ENCODE assay signal across 30 cellular contexts in genomic region chr4:182201871-182202270, GRCh38. TPM values are rescaled to one million over a fixed set of nuclear protein-coding genes. Genes with fewer than 3 reads are reported as not detected.
"Had no signal": no experiment of that assay in that cellular context is flagged by ENCODE, and none has a peak within 500 bp of the region (broad histone marks: within the 10 kb centered on the region; RNA-seq: fewer than 3 reads in every experiment).

No MANE protein-coding gene starts in this region.

- H3K9ac ChIP-seq: KMS-11 had no signal

- H3K27ac Mint-ChIP-seq: activated CD4-positive, alpha-beta T cell treated with anti-CD3 and anti-CD28 coated beads, Interleukin-2, amount 10 ng/mL, durations not matched to agents 24 days and 14 days; activated naive CD4-positive, alpha-beta T cell treated with anti-CD3 and anti-CD28 coated beads for 36 hours; activated naive CD4-positive, alpha-beta T cell treated with anti-CD3 and anti-CD28 coated beads, Interleukin-2, amount 50 U/mL, for 72 hours; activated T-helper 1 cell treated with anti-CD3 and anti-CD28 coated beads, Interleukin-12 subunit alpha, Interleukin-12 subunit beta, Interleukin-2, Interleukin-4 antibody, amounts not matched to agents 30 ng/mL and 10 ng/mL and 1 ng/mL, durations not matched to agents 14 hours and 24 hours and 36 hours had no signal

- H3K4me1 ChIP-seq: adrenal gland, SJCRH30 had no signal

- H3K4me2 ChIP-seq: KMS-11 had no signal

- H3K36me3 ChIP-seq: adrenal gland, brain microvascular endothelial cell, SJCRH30 had no signal

- H3K4me3 Mint-ChIP-seq: activated CD4-positive, alpha-beta T cell treated with anti-CD3 and anti-CD28 coated beads, Interleukin-2, amount 10 ng/mL, durations not matched to agents 24 days and 14 days; activated naive CD4-positive, alpha-beta T cell treated with anti-CD3 and anti-CD28 coated beads for 36 hours; activated T-cell treated with anti-CD3 and anti-CD28 coated beads, Interleukin-2, amount 50 U/mL, for 4 hours; activated T-helper 1 cell treated with anti-CD3 and anti-CD28 coated beads, Interleukin-12 subunit alpha, Interleukin-12 subunit beta, Interleukin-2, Interleukin-4 antibody, amounts not matched to agents 30 ng/mL and 10 ng/mL and 1 ng/mL, durations not matched to agents 14 hours and 24 hours and 36 hours had no signal

- H3K36me3 Mint-ChIP-seq: activated naive CD4-positive, alpha-beta T cell treated with anti-CD3 and anti-CD28 coated beads, Interleukin-2, amount 50 U/mL, for 72 hours had no signal

- H3K27me3 Mint-ChIP-seq: activated CD4-positive, alpha-beta T cell treated with anti-CD3 and anti-CD28 coated beads, Interleukin-2, amount 10 ng/mL, durations not matched to agents 24 days and 14 days had no signal

- H3K4me3 ChIP-seq: adrenal gland, SJCRH30, SK-N-MC had no signal

- H3K27ac ChIP-seq: adrenal gland, brain microvascular endothelial cell, KMS-11, SJCRH30, SK-N-MC had no signal

- DNase-seq: activated CD4-positive, alpha-beta T cell treated with anti-CD3 and anti-CD28 coated beads, Interleukin-2, amount 10 ng/mL, durations not matched to agents 24 days and 14 days; activated CD4-positive, alpha-beta T cell treated with anti-CD3 and anti-CD28 coated beads, Interleukin-2, amount 50 U/mL, for 48 hours; activated CD8-positive, alpha-beta memory T cell treated with anti-CD3 and anti-CD28 coated beads, Interleukin-2, amount 50 U/mL, for 4 hours; activated gamma-delta T cell treated with Interleukin-2 at 50 U/mL for 16 hours; activated naive CD4-positive, alpha-beta T cell treated with anti-CD3 and anti-CD28 coated beads for 36 hours; activated T-cell treated with anti-CD3 and anti-CD28 coated beads for 4 hours; activated T-cell treated with anti-CD3 and anti-CD28 coated beads, Interleukin-2, amount 50 U/mL, for 4 hours; adrenal gland; brain microvascular endothelial cell; central memory CD4-positive, alpha-beta T cell; NCI-H1092 treated with DMSO at 0.1 percent for 48 hours; NCI-H1417; NCI-H146; NCI-H187; NCI-H2029 treated with DMSO at 0.1 percent for 48 hours; NCI-H2107; NCI-H226; NCI-H446 treated with DMSO at 0.1 percent for 48 hours; NCI-H524; NCI-H69; SHP77; SJCRH30; T1000 had no signal

- ATAC-seq: activated naive CD4-positive, alpha-beta T cell treated with anti-CD3 and anti-CD28 coated beads, Interleukin-2, amount 50 U/mL, for 72 hours; activated T-cell treated with anti-CD3 and anti-CD28 coated beads, Interleukin-2, amount 50 U/mL, for 4 hours; Panc1 had no signal

- H3K27me3 ChIP-seq: adrenal gland, brain microvascular endothelial cell, SJCRH30 had no signal

- H3K9me3 ChIP-seq: adrenal gland, SJCRH30 had no signal

- H3K9me3 Mint-ChIP-seq: activated CD4-positive, alpha-beta T cell treated with anti-CD3 and anti-CD28 coated beads, Interleukin-2, amount 10 ng/mL, durations not matched to agents 24 days and 14 days; activated naive CD4-positive, alpha-beta T cell treated with anti-CD3 and anti-CD28 coated beads for 36 hours; activated T-cell treated with anti-CD3 and anti-CD28 coated beads, Interleukin-2, amount 50 U/mL, for 4 hours; activated T-helper 1 cell treated with anti-CD3 and anti-CD28 coated beads, Interleukin-12 subunit alpha, Interleukin-12 subunit beta, Interleukin-2, Interleukin-4 antibody, amounts not matched to agents 30 ng/mL and 10 ng/mL and 1 ng/mL, durations not matched to agents 14 hours and 24 hours and 36 hours had no signal

- H3K4me1 Mint-ChIP-seq: activated CD4-positive, alpha-beta T cell treated with anti-CD3 and anti-CD28 coated beads, Interleukin-2, amount 10 ng/mL, durations not matched to agents 24 days and 14 days had no signal

RNA-seq across cellular contexts. Expression of gene TENM3, which starts 41.3 kb away (rescaled TPM):
- total RNA-seq: activated CD4-positive, alpha-beta T cell treated with anti-CD3 and anti-CD28 coated beads, Interleukin-2, amount 10 ng/mL, durations not matched to agents 24 days and 14 days; activated naive CD4-positive, alpha-beta T cell treated with anti-CD3 and anti-CD28 coated beads for 36 hours; activated naive CD4-positive, alpha-beta T cell treated with anti-CD3 and anti-CD28 coated beads, Interleukin-2, amount 50 U/mL, for 72 hours; activated T-helper 1 cell treated with anti-CD3 and anti-CD28 coated beads, Interleukin-12 subunit alpha, Interleukin-12 subunit beta, Interleukin-2, Interleukin-4 antibody, amounts not matched to agents 30 ng/mL and 10 ng/mL and 1 ng/mL, durations not matched to agents 14 hours and 24 hours and 36 hours; T-helper 1 cell treated with Interleukin-12 subunit alpha and Interleukin-12 subunit beta and Interleukin-4 antibody, amounts not matched to agents 30 ng/mL and 1 ng/mL, for 36 hours; T-helper 2 cell treated with Interferon-gamma antibody and Interleukin-4, amounts not matched to agents 100 ng/mL and 5 ng/mL, for 36 hours had no signal
